8 cellular contexts compared by ENCODE assay signal in the genomic region with DNA sequence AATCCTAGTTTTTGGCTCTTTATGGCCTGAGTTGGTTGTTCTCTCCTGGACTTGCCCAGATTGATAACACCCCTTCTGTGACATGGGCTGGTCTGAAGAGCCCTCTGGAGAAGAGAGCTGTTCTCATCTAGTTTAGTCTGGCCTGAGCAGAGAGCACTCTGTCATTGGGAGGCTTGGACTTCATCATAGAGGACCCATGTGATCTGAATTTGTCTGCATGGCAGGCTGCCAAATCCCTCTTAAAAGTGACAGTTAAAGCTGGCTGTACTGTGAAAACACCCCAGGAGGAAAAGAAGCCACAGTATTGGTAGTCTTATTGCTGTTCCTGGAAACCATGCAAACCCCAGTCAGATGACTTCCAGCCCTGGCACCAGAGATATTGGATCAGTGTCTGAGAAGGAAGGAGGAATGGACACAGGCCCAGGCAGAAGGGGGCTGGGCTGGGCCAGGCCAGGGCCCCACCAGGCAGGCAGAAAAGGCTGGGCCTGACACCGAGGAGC. TPM values are rescaled to one million over a fixed set of nuclear protein-coding genes. Genes with fewer than 3 reads are reported as not detected.
DNase-seq lines count a peak whose midpoint lies in the region; ATAC-seq and TF ChIP-seq lines count a peak whose summit lies in the region.

No MANE protein-coding gene starts in this region.

- H3K79me2 ChIP-seq in fibroblast of lung (ENCODE audit: control insufficient read depth, insufficient read depth, low read length) = no peaks in the 10 kb centered on the region

- CTCF ChIA-PET in activated CD8-positive, alpha-beta memory T cell treated with anti-CD3 and anti-CD28 coated beads, Interleukin-2, amount 10 ng/mL, durations not matched to agents 7 days and 5 days (lab: Charles Lee) = no interaction called here

- TF ChIP-seq EP300 in ovary (IDR thresholded peaks at IDR 0.05) = no peak

- H3K27me3 ChIP-seq in fibroblast of lung (ENCODE audit: control insufficient read depth, insufficient read depth, low read length) (peaks cover under 1% of the 10 kb centered on the region), ovary (no peaks in the 10 kb centered on the region)

- H3K27ac ChIP-seq in fibroblast of lung (ENCODE audit: insufficient read depth, low read length) (no peak overlapping the region), ovary (no peak overlapping the region)

- 50 to 70% (median 67%) methylated on average over 1 of the region's 1 CpG for WGBS in ovary, 3 donors

- no peak overlapping the region for H2AFZ ChIP-seq in fibroblast of lung (ENCODE audit: low read length)

- TF ChIP-seq CTCF in fibroblast of lung (conservative IDR thresholded peaks at IDR 0.05 in 1 of 2, IDR thresholded peaks at IDR 0.05 in 1 of 2; ENCODE audit: low read depth in 1 of 2, low read length in 2 of 2) = no peak
- no peak for TF ChIP-seq CTCF in ovary (IDR thresholded peaks at IDR 0.05)

- ATAC-seq in activated CD8-positive, alpha-beta memory T cell treated with anti-CD3 and anti-CD28 coated beads, Interleukin-2, amount 10 ng/mL, durations not matched to agents 7 days and 5 days = no peak
- ATAC-seq in HG03108 (IDR thresholded peaks at IDR 0.05; ENCODE audit: unreplicated experiment) = no peak
- no peak for ATAC-seq in HG02678 (IDR thresholded peaks at IDR 0.05; ENCODE audit: unreplicated experiment)
- no peak for ATAC-seq in effector memory CD8-positive, alpha-beta T cell (replicated peaks)

- H3K4me1 Mint-ChIP-seq in activated CD8-positive, alpha-beta memory T cell treated with anti-CD3 and anti-CD28 coated beads, Interleukin-2, amount 10 ng/mL, durations not matched to agents 7 days and 5 days = peaks cover 62% of the 10 kb centered on the region
- peaks cover 9 to 14% of the 10 kb centered on the region in 2 donors for H3K4me1 Mint-ChIP-seq in effector memory CD8-positive, alpha-beta T cell (ENCODE audit: low read depth in 2 of 2)

- H3K9me3 ChIP-seq in fibroblast of lung (ENCODE audit: control insufficient read depth, insufficient read depth, low read depth, low read length) (no peaks in the 10 kb centered on the region), ovary (no peaks in the 10 kb centered on the region)

- no peaks in the 10 kb centered on the region for H3K27me3 Mint-ChIP-seq in activated CD8-positive, alpha-beta memory T cell treated with anti-CD3 and anti-CD28 coated beads, Interleukin-2, amount 10 ng/mL, durations not matched to agents 7 days and 5 days
- H3K27me3 Mint-ChIP-seq in effector memory CD8-positive, alpha-beta T cell = peaks cover 5 to 9% of the 10 kb centered on the region in 2 donors

- H3K4me1 ChIP-seq in fibroblast of lung (ENCODE audit: control insufficient read depth, extremely low read depth, insufficient read depth, low read length) (peaks cover 3% of the 10 kb centered on the region), ovary (ENCODE audit: insufficient read depth) (peaks cover 3% of the 10 kb centered on the region)

- peak; percentile 66 for DNase-seq in activated CD8-positive, alpha-beta memory T cell treated with anti-CD3 and anti-CD28 coated beads, Interleukin-2, amount 10 ng/mL, durations not matched to agents 7 days and 5 days
- no peak for DNase-seq in activated CD8-positive, alpha-beta memory T cell treated with anti-CD3 and anti-CD28 coated beads for 24 hours
- peak; percentile 90 to 93 for DNase-seq in SHP77 (lab: John Stamatoyannopoulos, UW)
- peak; percentile 27 to 50 for DNase-seq in fibroblast of lung (ENCODE audit: low read depth in 2 of 2)
- peak in 3 of 5 donors; percentile 41 to 58 (median 49) for DNase-seq in ovary
- DNase-seq in effector memory CD8-positive, alpha-beta T cell = no peak

- H3K36me3 ChIP-seq in fibroblast of lung (ENCODE audit: control insufficient read depth, insufficient read depth, low read length) (no peaks in the 10 kb centered on the region), ovary (no peaks in the 10 kb centered on the region)

- H3K9ac ChIP-seq in fibroblast of lung (ENCODE audit: insufficient read depth, low read length) = no peak overlapping the region

- H3K36me3 Mint-ChIP-seq in activated CD8-positive, alpha-beta memory T cell treated with anti-CD3 and anti-CD28 coated beads, Interleukin-2, amount 10 ng/mL, durations not matched to agents 7 days and 5 days = no peaks in the 10 kb centered on the region
- H3K36me3 Mint-ChIP-seq in effector memory CD8-positive, alpha-beta T cell (ENCODE audit: insufficient read depth) = no peaks in the 10 kb centered on the region

- no peak overlapping the region for H3K4me3 ChIP-seq in fibroblast of lung (replicated peaks in 1 of 4; ENCODE audit: control extremely low read depth in 1 of 4, insufficient read depth in 1 of 4, low read depth in 3 of 4, low read length in 4 of 4)
- H3K4me3 ChIP-seq in ovary = no peak overlapping the region

- no peaks in the 10 kb centered on the region for H4K20me1 ChIP-seq in fibroblast of lung (ENCODE audit: control insufficient read depth, extremely low read depth, insufficient read depth, low read length)

- intact Hi-C loops in ovary (cut with DNase I) = loop anchor here in 1 of 4 donors (5.0 kb wide), 1 partner anchor 34 kb away; the partner anchor contains the start of gene HDHD3

- H3K4me2 ChIP-seq in fibroblast of lung (ENCODE audit: extremely low read depth, insufficient read depth, low read length) = no peak overlapping the region

- TF ChIP-seq POLR2A in ovary (IDR thresholded peaks at IDR 0.05) = no peak

- H3K9me3 Mint-ChIP-seq in activated CD8-positive, alpha-beta memory T cell treated with anti-CD3 and anti-CD28 coated beads, Interleukin-2, amount 10 ng/mL, durations not matched to agents 7 days and 5 days (ENCODE audit: low read depth) = no peaks in the 10 kb centered on the region
- no peaks in the 10 kb centered on the region for H3K9me3 Mint-ChIP-seq in effector memory CD8-positive, alpha-beta T cell

- H3K27ac Mint-ChIP-seq in activated CD8-positive, alpha-beta memory T cell treated with anti-CD3 and anti-CD28 coated beads, Interleukin-2, amount 10 ng/mL, durations not matched to agents 7 days and 5 days = peak overlapping the region; percentile 18
- no peak overlapping the region for H3K27ac Mint-ChIP-seq in effector memory CD8-positive, alpha-beta T cell

- no peak overlapping the region for H3K4me3 Mint-ChIP-seq in activated CD8-positive, alpha-beta memory T cell treated with anti-CD3 and anti-CD28 coated beads, Interleukin-2, amount 10 ng/mL, durations not matched to agents 7 days and 5 days
- no peak overlapping the region for H3K4me3 Mint-ChIP-seq in effector memory CD8-positive, alpha-beta T cell

RNA-seq across cellular contexts. Expression of gene WDR31, which starts 3.7 kb away (rescaled TPM):
- total RNA-seq in activated CD8-positive, alpha-beta memory T cell treated with anti-CD3 and anti-CD28 coated beads, Interleukin-2, amount 10 ng/mL, durations not matched to agents 7 days and 5 days = 1 to 10 TPM; 1.1 TPM
- total RNA-seq in fibroblast of lung = 3.1 and 4.0 TPM in 2 replicates
- polyA plus RNA-seq in fibroblast of lung = 1.2 and 1.6 TPM in 2 replicates
- polyA plus RNA-seq in fibroblast of lung (2012) = 1.1 and 1.4 TPM in 2 replicates
- polyA minus RNA-seq in fibroblast of lung (ENCODE audit: low replicate concordance) = 0.85 and 0.86 TPM in 2 replicates
- total RNA-seq in ovary = 1 to 10 TPM; 1.7 to 5.3 (median 3.4) TPM
- 1 to 10 TPM; 1.9 to 4.6 TPM for polyA plus RNA-seq in ovary

RNA-seq across cellular contexts. Expression of gene BSPRY, which starts 5.6 kb away (rescaled TPM):
- total RNA-seq in activated CD8-positive, alpha-beta memory T cell treated with anti-CD3 and anti-CD28 coated beads, Interleukin-2, amount 10 ng/mL, durations not matched to agents 7 days and 5 days = 1 to 10 TPM; 6.0 to 7.2 TPM
- not detected in 2 replicates for total RNA-seq in fibroblast of lung
- not detected in 2 replicates for polyA plus RNA-seq in fibroblast of lung
- not detected in 2 replicates for polyA plus RNA-seq in fibroblast of lung (2012)
- polyA minus RNA-seq in fibroblast of lung (ENCODE audit: low replicate concordance) = not detected in 2 replicates
- 1 to 10 TPM in 1 of 7 donors, under 1 TPM in 5, not detected in 1; 0.10 to 6.9 (median 0.41) TPM for total RNA-seq in ovary
- under 1 TPM; 0.11 to 0.47 TPM for polyA plus RNA-seq in ovary

RNA-seq across cellular contexts. Expression of gene HDHD3, which starts 33.0 kb away (rescaled TPM):
- total RNA-seq in activated CD8-positive, alpha-beta memory T cell treated with anti-CD3 and anti-CD28 coated beads, Interleukin-2, amount 10 ng/mL, durations not matched to agents 7 days and 5 days = 10 to 100 TPM; 15.8 to 16.4 TPM
- total RNA-seq in fibroblast of lung (11.0 and 14.2 TPM in 2 replicates), ovary (10 to 100 TPM; 15.4 to 23.9 (median 21.1) TPM)
- polyA plus RNA-seq in fibroblast of lung (4.1 and 6.5 TPM in 2 replicates), ovary (10 to 100 TPM in 1 of 2 donors, 1 to 10 TPM in 1; 8.9 to 24.9 TPM)
- 4.6 and 6.0 TPM in 2 replicates for polyA plus RNA-seq in fibroblast of lung (2012)
- 5.4 and 6.9 TPM in 2 replicates for polyA minus RNA-seq in fibroblast of lung (ENCODE audit: low replicate concordance)

RNA-seq across cellular contexts. Expression of gene RNF183, which starts 40.6 kb away (rescaled TPM):
- total RNA-seq in activated CD8-positive, alpha-beta memory T cell treated with anti-CD3 and anti-CD28 coated beads, Interleukin-2, amount 10 ng/mL, durations not matched to agents 7 days and 5 days = not detected
- total RNA-seq in fibroblast of lung (not detected in 2 replicates), ovary (1 to 10 TPM in 1 of 7 donors, under 1 TPM in 2, not detected in 4; 0.38 to 1.3 (median 0.57) TPM)
- polyA plus RNA-seq in fibroblast of lung (not detected in 2 replicates), ovary (under 1 TPM in 1 of 2 donors, not detected in 1; 0.06 TPM)
- polyA plus RNA-seq in fibroblast of lung (2012) = not detected in 2 replicates
- polyA minus RNA-seq in fibroblast of lung (ENCODE audit: low replicate concordance) = not detected in 2 replicates

RNA-seq across cellular contexts. Expression of gene ALAD, which starts 57.3 kb away (rescaled TPM):
- 10 to 100 TPM; 27.5 to 29.0 TPM for total RNA-seq in activated CD8-positive, alpha-beta memory T cell treated with anti-CD3 and anti-CD28 coated beads, Interleukin-2, amount 10 ng/mL, durations not matched to agents 7 days and 5 days
- total RNA-seq in fibroblast of lung (22.6 and 42.1 TPM in 2 replicates), ovary (10 to 100 TPM; 14.3 to 59.3 (median 34.7) TPM)
- polyA plus RNA-seq in fibroblast of lung (13.1 and 14.0 TPM in 2 replicates), ovary (10 to 100 TPM; 46.8 to 57.0 TPM)
- polyA plus RNA-seq in fibroblast of lung (2012) = 29.3 and 31.2 TPM in 2 replicates
- 34.8 and 43.0 TPM in 2 replicates for polyA minus RNA-seq in fibroblast of lung (ENCODE audit: low replicate concordance)

Comparison
In these comparisons a context has a peak if more than half of its experiments do, and no peak if none do; other contexts are left out.
1. DNase-seq: peak in activated CD8-positive, alpha-beta memory T cell treated with anti-CD3 and anti-CD28 coated beads, Interleukin-2, amount 10 ng/mL, durations not matched to agents 7 days and 5 days (single experiment), SHP77 (2 of 2), fibroblast of lung (2 of 2) and ovary (3 of 5); none in activated CD8-positive, alpha-beta memory T cell treated with anti-CD3 and anti-CD28 coated beads for 24 hours (single experiment) and effector memory CD8-positive, alpha-beta T cell (0 of 3).